ENCODE assay signal across 27 cellular contexts in the genomic region with DNA sequence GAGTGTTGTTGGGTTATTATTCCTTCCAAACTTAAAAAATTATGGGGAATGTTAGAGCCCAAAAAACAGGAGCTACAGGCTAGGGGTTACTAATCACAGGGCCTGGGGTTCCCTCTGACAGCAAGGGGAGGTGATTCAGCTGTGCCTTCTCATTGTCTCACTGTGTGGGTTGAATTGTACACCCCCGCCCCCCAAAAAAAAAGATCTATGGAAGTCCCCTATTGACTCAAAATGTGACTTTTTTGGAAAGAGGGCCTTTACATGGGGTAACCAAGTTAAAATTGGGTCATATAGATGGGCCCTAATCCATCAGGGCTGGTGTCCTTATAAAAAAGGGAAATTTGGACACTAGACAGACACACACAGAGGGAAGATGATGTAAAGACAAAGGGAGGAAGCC.
DNase-seq lines count a peak whose midpoint lies in the region; ATAC-seq and TF ChIP-seq lines count a peak whose summit lies in the region.
"Had no signal": no experiment of that assay in that cellular context is flagged by ENCODE, and none has a peak within 500 bp of the region (broad histone marks: within the 10 kb centered on the region; RNA-seq: fewer than 3 reads in every experiment).

No MANE protein-coding gene starts in this region.

- intact Hi-C loops in activated CD4-positive, alpha-beta T cell treated with anti-CD3 and anti-CD28 coated beads, Interleukin-2, amount 10 ng/mL, durations not matched to agents 24 days and 14 days (cut with micrococcal nuclease) = no loop called here
- intact Hi-C loops in esophagus muscularis mucosa (cut with DNase I) = no loop called here

- H3K9me3 ChIP-seq in esophagus muscularis mucosa = no peaks in the 10 kb centered on the region
- H3K9me3 ChIP-seq: BLaER1 treated with 17β-estradiol and CSF1 and Interleukin-3, amounts not matched to agents 10 nM and 100 nM; Caco-2; HAP-1 had no signal

- no peak overlapping the region for H3K4me3 ChIP-seq in esophagus muscularis mucosa
- H3K4me3 ChIP-seq: BLaER1 treated with 17β-estradiol and CSF1 and Interleukin-3, amounts not matched to agents 10 nM and 100 nM; GM23338; HAP-1; SK-N-MC had no signal

- TF ChIP-seq POLR2A in esophagus muscularis mucosa (IDR thresholded peaks at IDR 0.05; ENCODE audit: low read depth) = no peak

- ATAC-seq in GM18907 (IDR thresholded peaks at IDR 0.05; ENCODE audit: unreplicated experiment) (peak; percentile 42), HG02642 (IDR thresholded peaks at IDR 0.05; ENCODE audit: poor library complexity, unreplicated experiment) (peak; percentile 41), GM21360 (IDR thresholded peaks at IDR 0.05; ENCODE audit: unreplicated experiment) (no peak)
- peak; percentile 56 for ATAC-seq in activated T-helper 17 cell treated with anti-CD3 and anti-CD28 coated beads, Interleukin-2, amount 50 U/mL, for 72 hours (replicated peaks)
- ATAC-seq: GM23338 had no signal

- H3K4me3 Mint-ChIP-seq in activated CD4-positive, alpha-beta T cell treated with anti-CD3 and anti-CD28 coated beads, Interleukin-2, amount 10 ng/mL, durations not matched to agents 24 days and 14 days = no peak overlapping the region
- no peak overlapping the region for H3K4me3 Mint-ChIP-seq in activated T-helper 17 cell treated with anti-CD3 and anti-CD28 coated beads, Interleukin-2, amount 50 U/mL, for 72 hours
- H3K4me3 Mint-ChIP-seq: CD4-positive, alpha-beta memory T cell; GM23338 had no signal

- H3K27me3 ChIP-seq in esophagus muscularis mucosa = peaks cover 0 to 35% (median under 1%) of the 10 kb centered on the region in 4 donors
- H3K27me3 ChIP-seq: BLaER1 treated with 17β-estradiol and CSF1 and Interleukin-3, amounts not matched to agents 10 nM and 100 nM had no signal

- H3K27ac ChIP-seq in esophagus muscularis mucosa (replicated peaks in 1 of 4) = no peak overlapping the region
- H3K27ac ChIP-seq: BLaER1 treated with 17β-estradiol and CSF1 and Interleukin-3, amounts not matched to agents 10 nM and 100 nM; RWPE1; SK-N-MC had no signal

- no peak for DNase-seq in activated CD4-positive, alpha-beta T cell treated with anti-CD3 and anti-CD28 coated beads, Interleukin-2, amount 10 ng/mL, durations not matched to agents 24 days and 14 days
- no peak for DNase-seq in activated CD4-positive, alpha-beta T cell treated with anti-CD3 and anti-CD28 coated beads, Interleukin-2, amount 50 U/mL, for 4 hours
- DNase-seq in esophagus muscularis mucosa (ENCODE audit: extremely low spot score) (no peak), amygdala (lab: John Stamatoyannopoulos, UW) (no peak)
- DNase-seq: 8988T; Caco-2; CD4-positive, alpha-beta memory T cell; DMS 273 treated with DMSO at 0.1 percent for 48 hours; DMS79 treated with DMSO at 0.1 percent for 48 hours; KG1; NCI-H1092 treated with DMSO at 0.1 percent for 48 hours; NCI-H1436 treated with DMSO at 0.1 percent for 48 hours; NCI-H1930; NCI-H2227 treated with DMSO at 0.1 percent for 48 hours; NCI-H510A; NCI-H748 treated with DMSO at 0.1 percent for 48 hours; SHP77 treated with DMSO at 0.1 percent for 48 hours; SW 1271 had no signal

- no peaks in the 10 kb centered on the region for H3K36me3 ChIP-seq in esophagus muscularis mucosa
- H3K36me3 ChIP-seq: BLaER1 treated with 17β-estradiol and CSF1 and Interleukin-3, amounts not matched to agents 10 nM and 100 nM; HAP-1 had no signal

- no peak for TF ChIP-seq CTCF in esophagus muscularis mucosa (IDR thresholded peaks at IDR 0.05)

- H3K27ac Mint-ChIP-seq in activated CD4-positive, alpha-beta T cell treated with anti-CD3 and anti-CD28 coated beads, Interleukin-2, amount 10 ng/mL, durations not matched to agents 24 days and 14 days = peak overlapping the region; percentile 17
- no peak overlapping the region for H3K27ac Mint-ChIP-seq in activated T-helper 17 cell treated with anti-CD3 and anti-CD28 coated beads, Interleukin-2, amount 50 U/mL, for 72 hours
- H3K27ac Mint-ChIP-seq: CD4-positive, alpha-beta memory T cell; GM23338 had no signal

- no peaks in the 10 kb centered on the region for H3K9me3 Mint-ChIP-seq in activated CD4-positive, alpha-beta T cell treated with anti-CD3 and anti-CD28 coated beads, Interleukin-2, amount 10 ng/mL, durations not matched to agents 24 days and 14 days
- no peaks in the 10 kb centered on the region for H3K9me3 Mint-ChIP-seq in activated T-helper 17 cell treated with anti-CD3 and anti-CD28 coated beads, Interleukin-2, amount 50 U/mL, for 72 hours
- H3K9me3 Mint-ChIP-seq: GM23338 had no signal

- TF ChIP-seq EP300 in esophagus muscularis mucosa (IDR thresholded peaks at IDR 0.05) = no peak

- no peaks in the 10 kb centered on the region for H3K27me3 Mint-ChIP-seq in activated CD4-positive, alpha-beta T cell treated with anti-CD3 and anti-CD28 coated beads, Interleukin-2, amount 10 ng/mL, durations not matched to agents 24 days and 14 days
- peaks cover 17% of the 10 kb centered on the region for H3K27me3 Mint-ChIP-seq in activated T-helper 17 cell treated with anti-CD3 and anti-CD28 coated beads, Interleukin-2, amount 50 U/mL, for 72 hours

- H3K36me3 Mint-ChIP-seq in activated CD4-positive, alpha-beta T cell treated with anti-CD3 and anti-CD28 coated beads, Interleukin-2, amount 10 ng/mL, durations not matched to agents 24 days and 14 days (ENCODE audit: low read depth) = no peaks in the 10 kb centered on the region
- H3K36me3 Mint-ChIP-seq in activated T-helper 17 cell treated with anti-CD3 and anti-CD28 coated beads, Interleukin-2, amount 50 U/mL, for 72 hours (ENCODE audit: low read depth) = no peaks in the 10 kb centered on the region
- H3K36me3 Mint-ChIP-seq: CD4-positive, alpha-beta memory T cell had no signal

- H3K4me1 Mint-ChIP-seq in activated CD4-positive, alpha-beta T cell treated with anti-CD3 and anti-CD28 coated beads, Interleukin-2, amount 10 ng/mL, durations not matched to agents 24 days and 14 days = no peaks in the 10 kb centered on the region
- no peaks in the 10 kb centered on the region for H3K4me1 Mint-ChIP-seq in activated T-helper 17 cell treated with anti-CD3 and anti-CD28 coated beads, Interleukin-2, amount 50 U/mL, for 72 hours
- H3K4me1 Mint-ChIP-seq: CD4-positive, alpha-beta memory T cell; GM23338 had no signal

- 86% methylated on average over 1 of the region's 1 CpG for WGBS in esophagus muscularis mucosa

- no peaks in the 10 kb centered on the region for H3K4me1 ChIP-seq in esophagus muscularis mucosa
- H3K4me1 ChIP-seq: HAP-1 had no signal
